In the genomic region with DNA sequence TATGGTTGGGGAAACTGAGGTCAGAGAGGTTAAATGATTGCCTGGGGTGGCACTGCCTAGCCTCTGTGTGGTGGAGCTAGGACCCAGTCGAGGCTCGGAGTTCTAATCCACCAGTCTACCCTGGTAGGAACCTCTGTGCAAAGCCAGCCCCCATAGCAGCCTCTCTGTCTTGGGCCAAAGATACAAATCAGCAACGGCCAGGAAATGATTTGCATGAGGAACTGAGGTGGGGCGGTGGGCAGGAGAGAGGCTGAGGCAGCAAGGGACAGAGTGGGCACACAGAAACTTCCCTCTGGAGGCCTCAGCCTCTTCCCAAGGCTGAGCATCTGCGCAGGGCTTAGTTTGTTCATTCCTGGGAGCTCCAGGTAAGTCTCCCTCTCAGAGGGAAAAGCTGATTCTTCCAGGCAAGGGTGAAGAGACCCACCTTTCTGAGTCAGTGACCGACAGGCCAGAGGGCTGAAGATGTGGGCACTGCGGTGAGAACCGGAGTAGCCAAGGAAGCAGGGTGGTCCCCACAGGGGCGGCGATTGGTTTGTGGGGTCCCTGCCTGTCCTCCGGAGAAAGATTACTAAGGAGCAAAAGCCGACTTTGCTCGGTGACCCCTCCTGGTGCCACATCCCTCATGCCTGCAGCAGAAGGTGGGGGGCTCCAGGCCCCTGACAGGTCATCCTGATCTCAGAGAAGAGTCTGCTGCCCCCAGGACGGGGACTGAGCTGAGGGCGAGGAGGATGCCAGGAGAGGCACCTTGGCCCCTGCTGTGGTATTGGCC, we compare ENCODE assay signal across 2 cellular contexts.
TF ChIP-seq lines count a peak whose summit lies in the region.

No MANE protein-coding gene starts in this region.

TF ChIP-seq in GM23338, 12 proteins besides CTCF, POLR2A, EP300 and RAD21 (continued from another document):
- TF ChIP-seq, protein P1, sequence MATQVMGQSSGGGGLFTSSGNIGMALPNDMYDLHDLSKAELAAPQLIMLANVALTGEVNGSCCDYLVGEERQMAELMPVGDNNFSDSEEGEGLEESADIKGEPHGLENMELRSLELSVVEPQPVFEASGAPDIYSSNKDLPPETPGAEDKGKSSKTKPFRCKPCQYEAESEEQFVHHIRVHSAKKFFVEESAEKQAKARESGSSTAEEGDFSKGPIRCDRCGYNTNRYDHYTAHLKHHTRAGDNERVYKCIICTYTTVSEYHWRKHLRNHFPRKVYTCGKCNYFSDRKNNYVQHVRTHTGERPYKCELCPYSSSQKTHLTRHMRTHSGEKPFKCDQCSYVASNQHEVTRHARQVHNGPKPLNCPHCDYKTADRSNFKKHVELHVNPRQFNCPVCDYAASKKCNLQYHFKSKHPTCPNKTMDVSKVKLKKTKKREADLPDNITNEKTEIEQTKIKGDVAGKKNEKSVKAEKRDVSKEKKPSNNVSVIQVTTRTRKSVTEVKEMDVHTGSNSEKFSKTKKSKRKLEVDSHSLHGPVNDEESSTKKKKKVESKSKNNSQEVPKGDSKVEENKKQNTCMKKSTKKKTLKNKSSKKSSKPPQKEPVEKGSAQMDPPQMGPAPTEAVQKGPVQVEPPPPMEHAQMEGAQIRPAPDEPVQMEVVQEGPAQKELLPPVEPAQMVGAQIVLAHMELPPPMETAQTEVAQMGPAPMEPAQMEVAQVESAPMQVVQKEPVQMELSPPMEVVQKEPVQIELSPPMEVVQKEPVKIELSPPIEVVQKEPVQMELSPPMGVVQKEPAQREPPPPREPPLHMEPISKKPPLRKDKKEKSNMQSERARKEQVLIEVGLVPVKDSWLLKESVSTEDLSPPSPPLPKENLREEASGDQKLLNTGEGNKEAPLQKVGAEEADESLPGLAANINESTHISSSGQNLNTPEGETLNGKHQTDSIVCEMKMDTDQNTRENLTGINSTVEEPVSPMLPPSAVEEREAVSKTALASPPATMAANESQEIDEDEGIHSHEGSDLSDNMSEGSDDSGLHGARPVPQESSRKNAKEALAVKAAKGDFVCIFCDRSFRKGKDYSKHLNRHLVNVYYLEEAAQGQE (IDR thresholded peaks at IDR 0.05; ENCODE audit: unreplicated experiment) = no peak
- no peak for TF ChIP-seq ZNF114 (CRISPR knock-in tag; IDR thresholded peaks at IDR 0.05)
- TF ChIP-seq STAT1 (IDR thresholded peaks at IDR 0.05; ENCODE audit: unreplicated experiment) = no peak
- TF ChIP-seq, protein P2, sequence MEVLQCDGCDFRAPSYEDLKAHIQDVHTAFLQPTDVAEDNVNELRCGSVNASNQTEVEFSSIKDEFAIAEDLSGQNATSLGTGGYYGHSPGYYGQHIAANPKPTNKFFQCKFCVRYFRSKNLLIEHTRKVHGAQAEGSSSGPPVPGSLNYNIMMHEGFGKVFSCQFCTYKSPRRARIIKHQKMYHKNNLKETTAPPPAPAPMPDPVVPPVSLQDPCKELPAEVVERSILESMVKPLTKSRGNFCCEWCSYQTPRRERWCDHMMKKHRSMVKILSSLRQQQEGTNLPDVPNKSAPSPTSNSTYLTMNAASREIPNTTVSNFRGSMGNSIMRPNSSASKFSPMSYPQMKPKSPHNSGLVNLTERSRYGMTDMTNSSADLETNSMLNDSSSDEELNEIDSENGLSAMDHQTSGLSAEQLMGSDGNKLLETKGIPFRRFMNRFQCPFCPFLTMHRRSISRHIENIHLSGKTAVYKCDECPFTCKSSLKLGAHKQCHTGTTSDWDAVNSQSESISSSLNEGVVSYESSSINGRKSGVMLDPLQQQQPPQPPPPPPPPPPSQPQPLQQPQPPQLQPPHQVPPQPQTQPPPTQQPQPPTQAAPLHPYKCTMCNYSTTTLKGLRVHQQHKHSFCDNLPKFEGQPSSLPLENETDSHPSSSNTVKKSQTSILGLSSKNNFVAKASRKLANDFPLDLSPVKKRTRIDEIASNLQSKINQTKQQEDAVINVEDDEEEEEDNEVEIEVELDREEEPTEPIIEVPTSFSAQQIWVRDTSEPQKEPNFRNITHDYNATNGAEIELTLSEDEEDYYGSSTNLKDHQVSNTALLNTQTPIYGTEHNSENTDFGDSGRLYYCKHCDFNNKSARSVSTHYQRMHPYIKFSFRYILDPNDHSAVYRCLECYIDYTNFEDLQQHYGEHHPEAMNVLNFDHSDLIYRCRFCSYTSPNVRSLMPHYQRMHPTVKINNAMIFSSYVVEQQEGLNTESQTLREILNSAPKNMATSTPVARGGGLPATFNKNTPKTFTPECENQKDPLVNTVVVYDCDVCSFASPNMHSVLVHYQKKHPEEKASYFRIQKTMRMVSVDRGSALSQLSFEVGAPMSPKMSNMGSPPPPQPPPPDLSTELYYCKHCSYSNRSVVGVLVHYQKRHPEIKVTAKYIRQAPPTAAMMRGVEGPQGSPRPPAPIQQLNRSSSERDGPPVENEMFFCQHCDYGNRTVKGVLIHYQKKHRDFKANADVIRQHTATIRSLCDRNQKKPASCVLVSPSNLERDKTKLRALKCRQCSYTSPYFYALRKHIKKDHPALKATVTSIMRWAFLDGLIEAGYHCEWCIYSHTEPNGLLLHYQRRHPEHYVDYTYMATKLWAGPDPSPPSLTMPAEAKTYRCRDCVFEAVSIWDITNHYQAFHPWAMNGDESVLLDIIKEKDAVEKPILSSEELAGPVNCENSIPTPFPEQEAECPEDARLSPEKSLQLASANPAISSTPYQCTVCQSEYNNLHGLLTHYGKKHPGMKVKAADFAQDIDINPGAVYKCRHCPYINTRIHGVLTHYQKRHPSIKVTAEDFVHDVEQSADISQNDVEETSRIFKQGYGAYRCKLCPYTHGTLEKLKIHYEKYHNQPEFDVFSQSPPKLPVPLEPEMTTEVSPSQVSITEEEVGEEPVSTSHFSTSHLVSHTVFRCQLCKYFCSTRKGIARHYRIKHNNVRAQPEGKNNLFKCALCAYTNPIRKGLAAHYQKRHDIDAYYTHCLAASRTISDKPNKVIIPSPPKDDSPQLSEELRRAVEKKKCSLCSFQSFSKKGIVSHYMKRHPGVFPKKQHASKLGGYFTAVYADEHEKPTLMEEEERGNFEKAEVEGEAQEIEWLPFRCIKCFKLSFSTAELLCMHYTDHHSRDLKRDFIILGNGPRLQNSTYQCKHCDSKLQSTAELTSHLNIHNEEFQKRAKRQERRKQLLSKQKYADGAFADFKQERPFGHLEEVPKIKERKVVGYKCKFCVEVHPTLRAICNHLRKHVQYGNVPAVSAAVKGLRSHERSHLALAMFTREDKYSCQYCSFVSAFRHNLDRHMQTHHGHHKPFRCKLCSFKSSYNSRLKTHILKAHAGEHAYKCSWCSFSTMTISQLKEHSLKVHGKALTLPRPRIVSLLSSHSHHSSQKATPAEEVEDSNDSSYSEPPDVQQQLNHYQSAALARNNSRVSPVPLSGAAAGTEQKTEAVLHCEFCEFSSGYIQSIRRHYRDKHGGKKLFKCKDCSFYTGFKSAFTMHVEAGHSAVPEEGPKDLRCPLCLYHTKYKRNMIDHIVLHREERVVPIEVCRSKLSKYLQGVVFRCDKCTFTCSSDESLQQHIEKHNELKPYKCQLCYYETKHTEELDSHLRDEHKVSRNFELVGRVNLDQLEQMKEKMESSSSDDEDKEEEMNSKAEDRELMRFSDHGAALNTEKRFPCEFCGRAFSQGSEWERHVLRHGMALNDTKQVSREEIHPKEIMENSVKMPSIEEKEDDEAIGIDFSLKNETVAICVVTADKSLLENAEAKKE (CRISPR knock-in tag; IDR thresholded peaks at IDR 0.05) = no peak
- no peak for TF ChIP-seq EZH2phosphoT487 (IDR thresholded peaks at IDR 0.05; ENCODE audit: unreplicated experiment)

TF ChIP-seq in WTC11, 78 proteins besides CTCF, POLR2A, EP300 and RAD21 (continued from another document):
- TF ChIP-seq, protein P3, sequence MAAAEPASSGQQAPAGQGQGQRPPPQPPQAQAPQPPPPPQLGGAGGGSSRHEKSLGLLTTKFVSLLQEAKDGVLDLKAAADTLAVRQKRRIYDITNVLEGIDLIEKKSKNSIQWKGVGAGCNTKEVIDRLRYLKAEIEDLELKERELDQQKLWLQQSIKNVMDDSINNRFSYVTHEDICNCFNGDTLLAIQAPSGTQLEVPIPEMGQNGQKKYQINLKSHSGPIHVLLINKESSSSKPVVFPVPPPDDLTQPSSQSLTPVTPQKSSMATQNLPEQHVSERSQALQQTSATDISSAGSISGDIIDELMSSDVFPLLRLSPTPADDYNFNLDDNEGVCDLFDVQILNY (CRISPR knock-in tag; IDR thresholded peaks at IDR 0.05) = no peak
- TF ChIP-seq OVOL2 (CRISPR knock-in tag; IDR thresholded peaks at IDR 0.05; ENCODE audit: borderline replicate concordance) (no peak), NFYB (CRISPR knock-in tag; conservative IDR thresholded peaks at IDR 0.05; ENCODE audit: low read depth) (no peak), NFATC4 (CRISPR knock-in tag; IDR thresholded peaks at IDR 0.05) (no peak), ZNF317 (CRISPR knock-in tag; IDR thresholded peaks at IDR 0.05; ENCODE audit: borderline replicate concordance, low read depth) (no peak), ZNF416 (CRISPR knock-in tag; IDR thresholded peaks at IDR 0.05) (no peak)
- TF ChIP-seq, protein P4, sequence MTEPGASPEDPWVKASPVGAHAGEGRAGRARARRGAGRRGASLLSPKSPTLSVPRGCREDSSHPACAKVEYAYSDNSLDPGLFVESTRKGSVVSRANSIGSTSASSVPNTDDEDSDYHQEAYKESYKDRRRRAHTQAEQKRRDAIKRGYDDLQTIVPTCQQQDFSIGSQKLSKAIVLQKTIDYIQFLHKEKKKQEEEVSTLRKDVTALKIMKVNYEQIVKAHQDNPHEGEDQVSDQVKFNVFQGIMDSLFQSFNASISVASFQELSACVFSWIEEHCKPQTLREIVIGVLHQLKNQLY (CRISPR knock-in tag; IDR thresholded peaks at IDR 0.05) = no peak
- TF ChIP-seq, protein P5, sequence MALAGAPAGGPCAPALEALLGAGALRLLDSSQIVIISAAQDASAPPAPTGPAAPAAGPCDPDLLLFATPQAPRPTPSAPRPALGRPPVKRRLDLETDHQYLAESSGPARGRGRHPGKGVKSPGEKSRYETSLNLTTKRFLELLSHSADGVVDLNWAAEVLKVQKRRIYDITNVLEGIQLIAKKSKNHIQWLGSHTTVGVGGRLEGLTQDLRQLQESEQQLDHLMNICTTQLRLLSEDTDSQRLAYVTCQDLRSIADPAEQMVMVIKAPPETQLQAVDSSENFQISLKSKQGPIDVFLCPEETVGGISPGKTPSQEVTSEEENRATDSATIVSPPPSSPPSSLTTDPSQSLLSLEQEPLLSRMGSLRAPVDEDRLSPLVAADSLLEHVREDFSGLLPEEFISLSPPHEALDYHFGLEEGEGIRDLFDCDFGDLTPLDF (CRISPR knock-in tag; IDR thresholded peaks at IDR 0.05) = no peak
- TF ChIP-seq, protein P6, sequence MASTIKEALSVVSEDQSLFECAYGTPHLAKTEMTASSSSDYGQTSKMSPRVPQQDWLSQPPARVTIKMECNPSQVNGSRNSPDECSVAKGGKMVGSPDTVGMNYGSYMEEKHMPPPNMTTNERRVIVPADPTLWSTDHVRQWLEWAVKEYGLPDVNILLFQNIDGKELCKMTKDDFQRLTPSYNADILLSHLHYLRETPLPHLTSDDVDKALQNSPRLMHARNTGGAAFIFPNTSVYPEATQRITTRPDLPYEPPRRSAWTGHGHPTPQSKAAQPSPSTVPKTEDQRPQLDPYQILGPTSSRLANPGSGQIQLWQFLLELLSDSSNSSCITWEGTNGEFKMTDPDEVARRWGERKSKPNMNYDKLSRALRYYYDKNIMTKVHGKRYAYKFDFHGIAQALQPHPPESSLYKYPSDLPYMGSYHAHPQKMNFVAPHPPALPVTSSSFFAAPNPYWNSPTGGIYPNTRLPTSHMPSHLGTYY (CRISPR knock-in tag; IDR thresholded peaks at IDR 0.05) = no peak
TF ChIP-seq in WTC11: peak in this region for 0.
